ENCODE assay signal across 14 cellular contexts in the genomic region with DNA sequence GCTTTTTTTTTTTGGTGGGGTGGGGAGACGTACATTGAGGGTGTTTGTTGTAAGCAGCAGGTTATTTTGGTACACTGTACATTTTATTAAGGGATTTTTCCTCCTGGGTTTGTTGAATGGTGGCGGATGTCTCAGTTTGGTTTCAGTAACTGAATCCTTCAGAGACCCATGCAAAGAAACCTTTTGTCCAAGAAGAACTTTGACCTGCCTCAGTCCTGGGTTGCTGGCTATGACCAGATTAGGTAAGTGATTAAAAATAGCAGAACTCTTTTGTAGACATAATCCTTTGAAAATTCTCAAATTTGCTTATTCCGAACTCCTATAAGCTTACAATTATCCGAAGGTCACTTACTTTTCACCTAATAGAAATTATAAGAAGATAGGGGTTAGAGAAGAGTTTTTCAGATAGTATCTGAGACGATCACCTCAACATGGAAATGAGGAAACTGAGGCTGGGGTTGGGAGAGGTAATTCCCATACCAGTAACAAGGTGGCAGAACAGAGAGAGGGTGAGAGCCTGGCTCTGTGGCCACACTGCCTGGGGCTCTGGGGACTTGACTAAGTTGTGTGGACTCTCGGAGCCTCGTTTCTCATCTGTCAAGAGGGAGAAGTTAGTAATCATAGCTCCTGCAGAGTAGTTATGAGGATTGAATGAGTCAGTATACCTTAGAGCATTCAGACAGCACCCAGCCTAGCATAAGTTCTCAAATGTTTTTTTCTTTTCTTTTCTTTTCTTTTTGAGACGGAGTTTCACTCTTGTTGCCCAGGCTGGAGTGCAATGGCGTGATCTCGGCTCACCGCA.
DNase-seq lines count a peak whose midpoint lies in the region; ATAC-seq, FAIRE-seq and TF ChIP-seq lines count a peak whose summit lies in the region.
"Had no signal": no experiment of that assay in that cellular context is flagged by ENCODE, and none has a peak within 500 bp of the region (broad histone marks: within the 10 kb centered on the region; RNA-seq: fewer than 3 reads in every experiment).

No MANE protein-coding gene starts in this region.

- H3K23ac ChIP-seq in IMR-90 (ENCODE audit: low read depth, low read length) = no peak overlapping the region

- intact Hi-C loops in IMR-90 (cut with micrococcal nuclease) = loop anchor here (5.0 to 10.0 kb wide), 2 partner anchors 91 to 184 kb away; a partner anchor contains a TSS
- intact Hi-C loops in lower lobe of right lung (cut with DNase I) = no loop called here
- intact Hi-C loops in lower leg skin (cut with DNase I; ENCODE audit: low total_unique reads) = no loop called here

- dilution Hi-C loops in IMR-90 (cut with HindIII; ENCODE audit: low sequenced_read_pairs, unreplicated experiment) (no loop called here), keratinocyte (cut with MboI; ENCODE audit: extremely low pct_ligation_motif_present, low sequenced_read_pairs) (no loop called here)

- no peak overlapping the region for H2AK9ac ChIP-seq in IMR-90 (replicated peaks; ENCODE audit: low read depth, low read length, poor library complexity)

- peak; percentile 29 for TF ChIP-seq RAD21 in IMR-90 (IDR thresholded peaks at IDR 0.05; ENCODE audit: low read length)

- H3K27ac ChIP-seq in ACC112 (ENCODE audit: low read depth, low read length) = peak overlapping the region; percentile 93
- no peak overlapping the region for H3K27ac ChIP-seq in IMR-90 (ENCODE audit: insufficient read depth, low read length)
- no peak overlapping the region for H3K27ac ChIP-seq in keratinocyte (ENCODE audit: control insufficient read depth, insufficient read depth, low read length)
- H3K27ac ChIP-seq in lower lobe of right lung = no peak overlapping the region
- H3K27ac ChIP-seq: upper lobe of right lung had no signal

- H4K5ac ChIP-seq in IMR-90 (ENCODE audit: low read depth, low read length) = no peak overlapping the region

- H4K20me1 ChIP-seq in IMR-90 (ENCODE audit: insufficient read depth, low read length) = peaks cover 36% of the 10 kb centered on the region
- no peaks in the 10 kb centered on the region for H4K20me1 ChIP-seq in keratinocyte (ENCODE audit: control insufficient read depth, extremely low read depth, insufficient read depth, low read length)

- DNase-seq in IMR-90 (peak; percentile 79), bronchial epithelial cell (ENCODE audit: low read depth) (peak; percentile 78), keratinocyte (ENCODE audit: low read depth, low spot score) (peak; percentile 42), lower lobe of right lung (no peak), lower leg skin (ENCODE audit: low spot score in 2 of 2) (no peak), NCI-H345 treated with DMSO at 0.1 percent for 48 hours (lab: John Stamatoyannopoulos, UW; ENCODE audit: unreplicated experiment) (no peak), GM13976 (ENCODE audit: low spot score) (no peak)
- DNase-seq: activated gamma-delta T cell, mucosa of descending colon, NCI-H1417, upper lobe of right lung had no signal

- H3K9me3 ChIP-seq in IMR-90 (ENCODE audit: control insufficient read depth, insufficient read depth, low read length) = no peaks in the 10 kb centered on the region
- H3K9me3 ChIP-seq in keratinocyte (ENCODE audit: control insufficient read depth, low read depth, low read length) = no peaks in the 10 kb centered on the region
- no peaks in the 10 kb centered on the region for H3K9me3 ChIP-seq in lower lobe of right lung
- H3K9me3 ChIP-seq: esophagus muscularis mucosa, mucosa of descending colon, upper lobe of right lung had no signal

- no peak overlapping the region for H3K14ac ChIP-seq in IMR-90 (replicated peaks; ENCODE audit: low read depth, low read length)

- POLR2A ChIA-PET in IMR-90 (lab: Charles Lee; ENCODE audit: unreplicated experiment) = no interaction called here

- H4K91ac ChIP-seq in IMR-90 (ENCODE audit: insufficient read depth, low read depth, low read length) = no peak overlapping the region

- peak overlapping the region in 1 of 2 experiments; percentile 12; a peak in 1 of 4 replicates for H4K8ac ChIP-seq in IMR-90 (ENCODE audit: low read depth in 2 of 2, low read length in 2 of 2)

- peak; percentile 35; the same call in 1 of the 2 replicates for ATAC-seq in IMR-90 (ENCODE audit: low read depth)
- ATAC-seq in lower lobe of right lung = no peak
- ATAC-seq: mucosa of descending colon, Right ventricle myocardium inferior had no signal

- H3K79me1 ChIP-seq in IMR-90 (ENCODE audit: low read depth in 1 of 2, low read length in 2 of 2) = peaks cover 48 to 76% of the 10 kb centered on the region in 2 experiments

- WGBS in IMR-90 (ENCODE audit: extremely low coverage in 2 of 2, insufficient read length in 1 of 2), 2 experiments = 80% methylated on average over 1 of the region's 11 CpGs; no CpG with 5 or more reads in 1 of the 2 experiments
- 97% methylated on average over 11 of the region's 11 CpGs for WGBS in lower leg skin, 2 donors

- H2BK15ac ChIP-seq in IMR-90 (ENCODE audit: low read depth, low read length) = no peak overlapping the region

- H3K27me3 ChIP-seq in ACC112 (ENCODE audit: insufficient read depth, low read length) = no peaks in the 10 kb centered on the region
- no peaks in the 10 kb centered on the region for H3K27me3 ChIP-seq in IMR-90 (ENCODE audit: control insufficient read depth, insufficient read depth, low read length)
- no peaks in the 10 kb centered on the region for H3K27me3 ChIP-seq in bronchial epithelial cell (ENCODE audit: control insufficient read depth, insufficient read depth, low read length)
- no peaks in the 10 kb centered on the region for H3K27me3 ChIP-seq in keratinocyte (ENCODE audit: control insufficient read depth, extremely low read depth, insufficient read depth, low read length)
- no peaks in the 10 kb centered on the region for H3K27me3 ChIP-seq in lower lobe of right lung (ENCODE audit: low read depth)
- H3K27me3 ChIP-seq: esophagus muscularis mucosa, upper lobe of right lung had no signal

- no TSS peak for BruUV-seq in IMR-90 (replicated peaks; lab: Mats Ljungman, UMichigan)

- in situ Hi-C loops in IMR-90 (cut with MboI; ENCODE audit: low sequenced_read_pairs) (no loop called here), GM13976 (cut with MboI; ENCODE audit: low sequenced_read_pairs, unreplicated experiment) (no loop called here)

- CTCF ChIA-PET in IMR-90 (lab: Yijun Ruan, JAX) = no interaction called here

- H2BK5ac ChIP-seq in IMR-90 (ENCODE audit: low read depth, low read length, poor library complexity, severe bottlenecking) = peak overlapping the region; percentile 25

- H3K4me2 ChIP-seq in IMR-90 (ENCODE audit: low read depth, low read length) = no peak overlapping the region
- no peak overlapping the region for H3K4me2 ChIP-seq in keratinocyte (ENCODE audit: control insufficient read depth, extremely low read depth, insufficient read depth, low read depth, low read length)

- H2AFZ ChIP-seq in ACC112 (ENCODE audit: low read length, unreplicated experiment) (no peak overlapping the region), IMR-90 (replicated peaks; ENCODE audit: low read length, poor library complexity) (no peak overlapping the region), keratinocyte (ENCODE audit: control insufficient read depth, low read length) (no peak overlapping the region)

- H3K79me2 ChIP-seq in ACC112 (ENCODE audit: control insufficient read depth, insufficient read depth, low read length, unreplicated experiment) (peaks cover 94% of the 10 kb centered on the region), keratinocyte (ENCODE audit: control insufficient read depth, insufficient read depth, low read length) (peaks cover 78% of the 10 kb centered on the region)

- H3K4ac ChIP-seq in IMR-90 (ENCODE audit: low read depth, low read length) = no peak overlapping the region

- H3K36me3 ChIP-seq in ACC112 (ENCODE audit: insufficient read depth, low read length) = no peaks in the 10 kb centered on the region
- H3K36me3 ChIP-seq in IMR-90 (ENCODE audit: control insufficient read depth, insufficient read depth, low read length) = no peaks in the 10 kb centered on the region
- no peaks in the 10 kb centered on the region for H3K36me3 ChIP-seq in bronchial epithelial cell (ENCODE audit: control insufficient read depth, insufficient read depth, low read length)
- peaks cover 0 to 6% of the 10 kb centered on the region in 2 experiments for H3K36me3 ChIP-seq in keratinocyte (ENCODE audit: control insufficient read depth in 2 of 2, extremely low read depth in 1 of 2, insufficient read depth in 2 of 2, low read length in 2 of 2)
- H3K36me3 ChIP-seq in lower lobe of right lung = no peaks in the 10 kb centered on the region
- H3K36me3 ChIP-seq: esophagus muscularis mucosa, upper lobe of right lung had no signal

- H2BK120ac ChIP-seq in IMR-90 (ENCODE audit: low read depth, low read length) = peak overlapping the region; percentile 2; the same call in 1 of the 2 replicates

- TF ChIP-seq CTCF in IMR-90 (conservative IDR thresholded peaks at IDR 0.05; ENCODE audit: low read depth, low read length) (peak; percentile 17; the same call in 1 of the 2 replicates), bronchial epithelial cell (IDR thresholded peaks at IDR 0.05; ENCODE audit: insufficient read depth, low read length, severe bottlenecking) (peak; percentile 1), keratinocyte (optimal IDR thresholded peaks at IDR 0.05 in 1 of 3, IDR thresholded peaks at IDR 0.05 in 1 of 3, conservative IDR thresholded peaks at IDR 0.05 in 1 of 3; ENCODE audit: extremely low read depth in 1 of 3, insufficient read depth in 2 of 3, low read length in 3 of 3) (peak; percentile 15 to 29 (median 24)), lower lobe of right lung (IDR thresholded peaks at IDR 0.05) (no peak), lower leg skin (IDR thresholded peaks at IDR 0.05) (no peak), GM13976 (IDR thresholded peaks at IDR 0.05; ENCODE audit: borderline replicate concordance, control extremely low read depth, extremely low read depth, insufficient read depth, missing control alignments) (no peak)

- peaks cover 35% of the 10 kb centered on the region for H3K9me1 ChIP-seq in IMR-90 (ENCODE audit: insufficient read depth, low read length)
- no peaks in the 10 kb centered on the region for H3K9me1 ChIP-seq in keratinocyte (ENCODE audit: control insufficient read depth, extremely low read depth, insufficient read depth, low read length)

- no peak overlapping the region for H3K9ac ChIP-seq in IMR-90 (ENCODE audit: low read depth, low read length)
- H3K9ac ChIP-seq in keratinocyte (ENCODE audit: control insufficient read depth, extremely low read depth, insufficient read depth, low read length) = no peak overlapping the region

- peak overlapping the region; percentile 67; the same call in 1 of the 2 replicates for H2AK5ac ChIP-seq in IMR-90 (ENCODE audit: low read depth, low read length)

- H3K18ac ChIP-seq in IMR-90 (ENCODE audit: low read depth, low read length) = no peak overlapping the region

- no peak for FAIRE-seq in bronchial epithelial cell (lab: Jason Lieb, UNC)
- peak; percentile 58 for FAIRE-seq in keratinocyte (lab: Jason Lieb, UNC)

- no peak overlapping the region for H3K56ac ChIP-seq in IMR-90 (ENCODE audit: extremely low read depth, insufficient read depth, low read length)

- H3K4me1 ChIP-seq in ACC112 (ENCODE audit: control insufficient read depth, insufficient read depth, low read length, unreplicated experiment) = peaks cover 69% of the 10 kb centered on the region
- H3K4me1 ChIP-seq in IMR-90 (ENCODE audit: control insufficient read depth, insufficient read depth, low read length) = peaks cover 27% of the 10 kb centered on the region
- peaks cover 56% of the 10 kb centered on the region for H3K4me1 ChIP-seq in keratinocyte (ENCODE audit: control insufficient read depth, extremely low read depth, insufficient read depth, low read length)
- H3K4me1 ChIP-seq in lower lobe of right lung = peaks cover 73% of the 10 kb centered on the region

- TF ChIP-seq POLR2A in IMR-90 (IDR thresholded peaks at IDR 0.05; ENCODE audit: low read depth, low read length) (no peak), lower leg skin (IDR thresholded peaks at IDR 0.05) (no peak)

- H2BK20ac ChIP-seq in IMR-90 (ENCODE audit: low read depth, low read length) = no peak overlapping the region

- H3K4me3 ChIP-seq in ACC112 (ENCODE audit: low read depth, low read length) = no peak overlapping the region
- H3K4me3 ChIP-seq in IMR-90 (ENCODE audit: insufficient read depth, low read depth, low read length) = no peak overlapping the region
- H3K4me3 ChIP-seq in bronchial epithelial cell (ENCODE audit: low read depth, low read length) = no peak overlapping the region
- no peak overlapping the region for H3K4me3 ChIP-seq in keratinocyte (ENCODE audit: control insufficient read depth in 2 of 3, extremely low read depth in 1 of 3, insufficient read depth in 2 of 3, low read depth in 1 of 3, low read length in 3 of 3)
- no peak overlapping the region for H3K4me3 ChIP-seq in lower lobe of right lung
- no peak overlapping the region for H3K4me3 ChIP-seq in lower leg skin (ENCODE audit: low read depth, poor library complexity, severe bottlenecking)
- H3K4me3 ChIP-seq: esophagus muscularis mucosa, mucosa of descending colon, upper lobe of right lung had no signal

Comparison
In these comparisons a context has a peak if more than half of its experiments do, and no peak if none do; other contexts are left out.
1. DNase-seq: peak in IMR-90 (single experiment), bronchial epithelial cell (single experiment) and keratinocyte (single experiment); none in lower lobe of right lung (single experiment), lower leg skin (0 of 2), NCI-H345 treated with DMSO at 0.1 percent for 48 hours (single experiment) and GM13976 (single experiment).
2. CTCF ChIP-seq: peak in IMR-90 (single experiment), bronchial epithelial cell (single experiment) and keratinocyte (3 of 3); none in lower lobe of right lung (single experiment), lower leg skin (0 of 3) and GM13976 (single experiment).